22 cellular contexts compared by ENCODE assay signal in the genomic region with DNA sequence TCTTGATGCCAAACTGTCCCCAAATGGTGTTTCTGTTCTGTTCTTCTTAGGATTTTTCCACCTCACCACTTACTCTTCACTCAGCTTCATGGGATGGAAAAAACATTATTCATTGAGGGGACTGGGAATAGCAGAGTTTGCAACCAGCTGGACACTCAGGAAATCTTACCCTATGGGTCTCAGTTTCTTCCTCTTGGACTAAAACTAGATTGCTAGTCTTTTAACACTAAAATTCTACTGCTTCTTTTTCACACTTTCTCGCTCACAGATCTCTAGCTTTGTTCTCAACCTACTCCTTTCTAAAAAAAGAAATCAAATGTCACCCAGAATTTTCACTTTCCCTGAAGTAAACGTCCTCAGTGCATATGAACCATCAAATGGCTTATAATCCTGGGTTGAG. TPM values are rescaled to one million over a fixed set of nuclear protein-coding genes. Genes with fewer than 3 reads are reported as not detected.
A peak's percentile ranks its signal among the peaks of the same experiment; 100 is the strongest.
DNase-seq lines count a peak whose midpoint lies in the region; ATAC-seq, FAIRE-seq and TF ChIP-seq lines count a peak whose summit lies in the region.
"Had no signal": no experiment of that assay in that cellular context is flagged by ENCODE, and none has a peak within 500 bp of the region (broad histone marks: within the 10 kb centered on the region; RNA-seq: fewer than 3 reads in every experiment).

No MANE protein-coding gene starts in this region.

- no peak for ATAC-seq in activated CD4-positive, alpha-beta T cell treated with anti-CD3 and anti-CD28 coated beads for 36 hours
- ATAC-seq in K562 (no peak), naive B cell (ENCODE audit: low read depth in 2 of 2) (no peak), GM21447 (IDR thresholded peaks at IDR 0.05; ENCODE audit: unreplicated experiment) (no peak)
- ATAC-seq: A549, HCT116 had no signal

- TF ChIP-seq EP300 in K562 (IDR thresholded peaks at IDR 0.05; ENCODE audit: low read length) = no peak

- peaks cover 7% of the 10 kb centered on the region for H3K9me3 Mint-ChIP-seq in activated CD4-positive, alpha-beta T cell treated with anti-CD3 and anti-CD28 coated beads for 36 hours (ENCODE audit: low read depth)
- H3K9me3 Mint-ChIP-seq in naive B cell = peaks cover 0 to 14% (median 0%) of the 10 kb centered on the region in 7 donors
- H3K9me3 Mint-ChIP-seq: CD4-positive, alpha-beta memory T cell; HFFc6 had no signal

- 10% methylated on average over 2 of the region's 2 CpGs for WGBS in K562 (ENCODE audit: insufficient coverage, low coverage, missing lambda C conversion rate)

- FAIRE-seq in K562 (lab: Jason Lieb, UNC) = no peak
- FAIRE-seq: A549 had no signal

- CTCF ChIA-PET in activated CD4-positive, alpha-beta T cell treated with anti-CD3 and anti-CD28 coated beads for 36 hours (lab: Charles Lee) = interaction anchor here (0.6 to 2.4 kb wide), 10 partner anchors 9 to 360 kb away, joined by 3 to 8 read pairs (median 3); partner anchors contain the start of gene FH
- CTCF ChIA-PET in K562 (lab: Yijun Ruan, JAX; ENCODE audit: low intra/inter-chr PET ratio) = no interaction called here

- no peak overlapping the region for H3K4me3 Mint-ChIP-seq in activated CD4-positive, alpha-beta T cell treated with anti-CD3 and anti-CD28 coated beads for 36 hours
- peak overlapping the region in 3 of 8 donors; percentile 10 to 45 (median 30) for H3K4me3 Mint-ChIP-seq in naive B cell
- H3K4me3 Mint-ChIP-seq: CD14-positive monocyte; CD4-positive, alpha-beta memory T cell; HFFc6 had no signal

- POLR2A ChIA-PET in activated CD4-positive, alpha-beta T cell treated with anti-CD3 and anti-CD28 coated beads for 36 hours (lab: Charles Lee) = no interaction called here
- POLR2A ChIA-PET in K562 (lab: Yijun Ruan, JAX) = interaction anchor here (1.0 to 1.3 kb wide), 4 partner anchors 9 to 13 kb away, joined by 3 read pairs; no protein-coding TSS in a partner anchor

- H3K4me1 Mint-ChIP-seq in activated CD4-positive, alpha-beta T cell treated with anti-CD3 and anti-CD28 coated beads for 36 hours = peaks cover 34% of the 10 kb centered on the region
- H3K4me1 Mint-ChIP-seq in naive B cell = peaks cover 62 to 83% (median 81%) of the 10 kb centered on the region in 3 donors

- H3K9ac ChIP-seq in K562 (ENCODE audit: insufficient read depth in 1 of 2, low read depth in 2 of 2, low read length in 2 of 2) = no peak overlapping the region
- H3K9ac ChIP-seq: BLaER1 had no signal

- intact Hi-C loops in activated CD4-positive, alpha-beta T cell treated with anti-CD3 and anti-CD28 coated beads for 36 hours (cut with DNase I, micrococcal nuclease) = no loop called here
- intact Hi-C loops in K562 (cut with micrococcal nuclease) = no loop called here

- no peaks in the 10 kb centered on the region for H4K20me1 ChIP-seq in K562 (replicated peaks; ENCODE audit: control insufficient read depth, insufficient read depth, low read length)
- H4K20me1 ChIP-seq: BLaER1 had no signal

- TF ChIP-seq RAD21 in K562 (CRISPR knock-in tag; conservative IDR thresholded peaks at IDR 0.05 in 1 of 2, IDR thresholded peaks at IDR 0.05 in 1 of 2) = no peak

- no peaks in the 10 kb centered on the region for H3K27me3 ChIP-seq in K562 (ENCODE audit: control insufficient read depth in 2 of 2, insufficient read depth in 2 of 2, low read length in 2 of 2)
- H3K27me3 ChIP-seq: BLaER1 had no signal

- H3K79me2 ChIP-seq in K562 (ENCODE audit: control insufficient read depth, insufficient read depth, low read length) = no peaks in the 10 kb centered on the region

- H2AFZ ChIP-seq in K562 (ENCODE audit: low read depth, low read length) = peak overlapping the region; percentile 70; the same call in 1 of the 2 replicates

- DNase-seq in activated CD4-positive, alpha-beta T cell treated with anti-CD3 and anti-CD28 coated beads for 36 hours = no peak
- DNase-seq in activated CD4-positive, alpha-beta T cell treated with anti-CD3 and anti-CD28 coated beads for 4 hours = no peak
- no peak for DNase-seq in K562 (ENCODE audit: extremely low read depth in 1 of 4, low spot score in 3 of 4)
- DNase-seq in naive B cell = no peak
- DNase-seq in superior temporal gyrus (ENCODE audit: extremely low spot score) = peak; percentile 65
- no peak for DNase-seq in NCI-H526 (lab: John Stamatoyannopoulos, UW)
- DNase-seq in globus pallidus (ENCODE audit: low spot score) = no peak
- DNase-seq: AML-193; CD4-positive, alpha-beta memory T cell; DMS153; DMS79; GDM1; GOT3; H7; HFFc6 had no signal

- in situ Hi-C loops in K562 (cut with MboI) = no loop called here

- H3K9me3 ChIP-seq in K562 (replicated peaks; ENCODE audit: control insufficient read depth, insufficient read depth, low read depth, low read length) = no peaks in the 10 kb centered on the region
- H3K9me3 ChIP-seq: A549 had no signal

- H3K36me3 ChIP-seq in K562 (ENCODE audit: control insufficient read depth, insufficient read depth, low read length) = no peaks in the 10 kb centered on the region
- H3K36me3 ChIP-seq: BLaER1 had no signal

- H3K36me3 Mint-ChIP-seq in activated CD4-positive, alpha-beta T cell treated with anti-CD3 and anti-CD28 coated beads for 36 hours (ENCODE audit: low read depth) = peaks cover 5% of the 10 kb centered on the region
- peaks cover 28 to 33% of the 10 kb centered on the region in 2 donors for H3K36me3 Mint-ChIP-seq in naive B cell
- H3K36me3 Mint-ChIP-seq: CD4-positive, alpha-beta memory T cell had no signal

- peak overlapping the region; percentile 27 for H3K27ac Mint-ChIP-seq in activated CD4-positive, alpha-beta T cell treated with anti-CD3 and anti-CD28 coated beads for 36 hours
- H3K27ac Mint-ChIP-seq in naive B cell = peak overlapping the region in 4 of 6 donors; percentile 34 to 86 (median 74)
- H3K27ac Mint-ChIP-seq: CD14-positive monocyte; CD4-positive, alpha-beta memory T cell; HFFc6 had no signal

- no peak overlapping the region for H3K4me2 ChIP-seq in K562 (ENCODE audit: insufficient read depth, low read length)
- H3K4me2 ChIP-seq: A549, BLaER1 had no signal

- no peak for TF ChIP-seq CTCF in K562 (IDR thresholded peaks at IDR 0.05 in 2 of 3, conservative IDR thresholded peaks at IDR 0.05 in 1 of 3; ENCODE audit: insufficient read depth in 2 of 3, low read depth in 1 of 3, low read length in 3 of 3)

- no peaks in the 10 kb centered on the region for H3K9me1 ChIP-seq in K562 (ENCODE audit: control insufficient read depth, insufficient read depth, low read length)

- H3K27ac ChIP-seq in K562 (ENCODE audit: extremely low read depth, low read depth, low read length) = no peak overlapping the region
- H3K27ac ChIP-seq: 22Rv1, A549, BLaER1 had no signal

- no peak overlapping the region for H3K4me3 ChIP-seq in K562
- H3K4me3 ChIP-seq: A549, BLaER1 had no signal

- no peaks in the 10 kb centered on the region for H3K4me1 ChIP-seq in K562 (replicated peaks in 1 of 2; ENCODE audit: control insufficient read depth in 2 of 2, insufficient read depth in 2 of 2, low read length in 2 of 2)

- no TSS peak for BruUV-seq in K562 (replicated peaks; lab: Mats Ljungman, UMichigan)

- TF ChIP-seq POLR2A in K562 (conservative IDR thresholded peaks at IDR 0.05) = no peak

- H3K27me3 Mint-ChIP-seq in activated CD4-positive, alpha-beta T cell treated with anti-CD3 and anti-CD28 coated beads for 36 hours = no peaks in the 10 kb centered on the region
- no peaks in the 10 kb centered on the region for H3K27me3 Mint-ChIP-seq in naive B cell

RNA-seq across cellular contexts. Expression of gene KMO, which starts 4.8 kb away (rescaled TPM):
- under 1 TPM in 1 of 2 experiments, not detected in 1; 0.33 TPM for total RNA-seq in activated CD4-positive, alpha-beta T cell treated with anti-CD3 and anti-CD28 coated beads for 36 hours
- total RNA-seq in K562 (2011; cell fraction: chromatin; rRNA removed; ENCODE audit: low replicate concordance) = not detected in 2 replicates
- not detected in 2 replicates for total RNA-seq in K562 (2011; cell fraction: nucleolus; rRNA removed)
- total RNA-seq in K562 (2011; cell fraction: nucleoplasm; rRNA removed) = 0.53 TPM in 1 of 2 replicates, not detected in the other
- total RNA-seq in K562 (2014; rRNA removed) = not detected in 2 replicates
- total RNA-seq in K562 (2014; rRNA removed; fragmentation: Illumina TruSeq; extraction: Trizol) = not detected in 2 replicates
- 0.11 and 0.19 TPM in 2 replicates for total RNA-seq in K562 (2015; rRNA removed; fragmentation: Illumina TruSeq; extraction: Trizol)
- total RNA-seq in K562 (2021) = not detected in 2 replicates
- 0.01 and 0.03 TPM in 2 replicates for polyA plus RNA-seq in K562 (2011; rRNA removed)
- polyA plus RNA-seq in K562 (2011; cell fraction: cytosol; rRNA removed) = not detected in 2 replicates
- 0.03 TPM in 1 of 2 replicates, not detected in the other for polyA plus RNA-seq in K562 (2011; cell fraction: nucleus; rRNA removed)
- 0.06 and 0.12 TPM in 2 replicates for polyA plus RNA-seq in K562 (2012)
- polyA plus RNA-seq in K562 (2014; fragmentation: Illumina TruSeq; extraction: Trizol) = not detected in 2 replicates
- under 1 TPM in 1 of 2 experiments, not detected in 1; 0.01 TPM for polyA plus RNA-seq in K562 (2014; fragmentation: Nextera tagmentation; extraction: Ambion mirVana)
- polyA plus RNA-seq in K562 (2014; rRNA removed) = 0.04 TPM in 1 of 2 replicates, not detected in the other
- polyA minus RNA-seq in K562 (2011; rRNA and poly(A)+ RNA removed) = not detected in 2 replicates
- polyA minus RNA-seq in K562 (2011; cell fraction: cytosol; rRNA and poly(A)+ RNA removed) = not detected in 2 replicates
- polyA minus RNA-seq in K562 (2011; cell fraction: nucleus; rRNA and poly(A)+ RNA removed) = 0.11 TPM in 1 of 2 replicates, not detected in the other
- 10 to 100 TPM; 44.0 to 70.6 (median 53.4) TPM for polyA plus RNA-seq in naive B cell (ENCODE audit: low read depth in 6 of 6)
- total RNA-seq: HFFc6, HT-29 had no signal

RNA-seq across cellular contexts. Expression of gene FH, which starts 17.4 kb away (rescaled TPM):
- total RNA-seq in activated CD4-positive, alpha-beta T cell treated with anti-CD3 and anti-CD28 coated beads for 36 hours = 10 to 100 TPM; 80.2 to 94.3 TPM
- 50.4 and 162 TPM in 2 replicates for total RNA-seq in K562 (2011; cell fraction: chromatin; rRNA removed; ENCODE audit: low replicate concordance)
- total RNA-seq in K562 (2011; cell fraction: nucleolus; rRNA removed) = 40.0 and 44.2 TPM in 2 replicates
- total RNA-seq in K562 (2011; cell fraction: nucleoplasm; rRNA removed) = 59.3 and 65.7 TPM in 2 replicates
- 130 and 160 TPM in 2 replicates for total RNA-seq in K562 (2014; rRNA removed)
- total RNA-seq in K562 (2014; rRNA removed; fragmentation: Illumina TruSeq; extraction: Trizol) = 240 and 270 TPM in 2 replicates
- total RNA-seq in K562 (2015; rRNA removed; fragmentation: Illumina TruSeq; extraction: Trizol) = 214 and 215 TPM in 2 replicates
- 208 and 211 TPM in 2 replicates for total RNA-seq in K562 (2021)
- 184 and 233 TPM in 2 replicates for polyA plus RNA-seq in K562 (2011; rRNA removed)
- 87.3 and 123 TPM in 2 replicates for polyA plus RNA-seq in K562 (2011; cell fraction: cytosol; rRNA removed)
- 59.9 and 94.3 TPM in 2 replicates for polyA plus RNA-seq in K562 (2011; cell fraction: nucleus; rRNA removed)
- 169 and 211 TPM in 2 replicates for polyA plus RNA-seq in K562 (2012)
- polyA plus RNA-seq in K562 (2014; fragmentation: Illumina TruSeq; extraction: Trizol) = 187 and 196 TPM in 2 replicates
- 100 to 1,000 TPM; 117 to 163 TPM for polyA plus RNA-seq in K562 (2014; fragmentation: Nextera tagmentation; extraction: Ambion mirVana)
- 224 and 237 TPM in 2 replicates for polyA plus RNA-seq in K562 (2014; rRNA removed)
- 394 and 403 TPM in 2 replicates for polyA minus RNA-seq in K562 (2011; rRNA and poly(A)+ RNA removed)
- polyA minus RNA-seq in K562 (2011; cell fraction: cytosol; rRNA and poly(A)+ RNA removed) = 91.0 and 111 TPM in 2 replicates
- polyA minus RNA-seq in K562 (2011; cell fraction: nucleus; rRNA and poly(A)+ RNA removed) = 64.4 and 99.4 TPM in 2 replicates
- polyA plus RNA-seq in naive B cell (ENCODE audit: low read depth in 6 of 6) = 10 to 100 TPM; 34.4 to 54.2 (median 46.2) TPM
